Comparison of ENCODE assay signal across 19 cellular contexts in the genomic region with DNA sequence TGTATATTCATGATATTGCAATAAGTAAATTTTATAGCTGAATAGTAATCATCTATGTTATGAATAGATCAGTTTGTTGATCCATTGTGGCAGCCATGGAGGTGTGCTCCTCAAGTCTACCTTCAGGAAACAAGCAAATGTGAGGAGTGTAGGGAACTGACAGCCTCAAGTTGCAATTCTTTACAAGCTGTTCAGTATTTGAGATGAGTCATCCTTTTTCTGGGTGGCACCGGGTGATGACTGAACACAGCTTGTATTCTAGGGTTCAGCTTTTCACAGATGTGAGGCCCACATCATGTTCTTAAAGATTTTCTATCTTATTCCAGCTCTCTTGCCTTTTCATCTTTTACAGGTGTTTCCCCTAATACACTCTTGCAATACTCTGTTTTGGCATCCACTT.
A peak's percentile ranks its signal among the peaks of the same experiment; 100 is the strongest.
DNase-seq lines count a peak whose midpoint lies in the region; ATAC-seq and TF ChIP-seq lines count a peak whose summit lies in the region.
"Had no signal": no experiment of that assay in that cellular context is flagged by ENCODE, and none has a peak within 500 bp of the region (broad histone marks: within the 10 kb centered on the region; RNA-seq: fewer than 3 reads in every experiment).

No MANE protein-coding gene starts in this region.

- no peak overlapping the region for H3K27ac ChIP-seq in breast epithelium
- no peak overlapping the region for H3K27ac ChIP-seq in PC-3 (ENCODE audit: low read length)
- H3K27ac ChIP-seq in epithelial cell of prostate: no peak overlapping the region
- H3K27ac ChIP-seq in Karpas-422 (ENCODE audit: low read length): no peak overlapping the region
- H3K27ac ChIP-seq: body of pancreas, left lung, upper lobe of right lung had no signal

- H3K36me3 Mint-ChIP-seq in MCF 10A (ENCODE audit: insufficient read depth, unreplicated experiment): no peaks in the 10 kb centered on the region
- H3K36me3 Mint-ChIP-seq in activated CD8-positive, alpha-beta memory T cell treated with anti-CD3 and anti-CD28 coated beads, Interleukin-2, amount 10 ng/mL, durations not matched to agents 7 days and 5 days: no peaks in the 10 kb centered on the region
- H3K36me3 Mint-ChIP-seq: activated naive CD4-positive, alpha-beta T cell treated with anti-CD3 and anti-CD28 coated beads, Interleukin-2, amount 50 U/mL, for 24 hours; CD14-positive monocyte had no signal

- H3K9me2 ChIP-seq in PC-3 (replicated peaks; ENCODE audit: low read length): no peaks in the 10 kb centered on the region
- no peaks in the 10 kb centered on the region for H3K9me2 ChIP-seq in Karpas-422 (replicated peaks; ENCODE audit: insufficient read depth, low read length)

- TF ChIP-seq CTCF in MCF 10A (IDR thresholded peaks at IDR 0.05; ENCODE audit: unreplicated experiment): no peak
- TF ChIP-seq CTCF in breast epithelium (IDR thresholded peaks at IDR 0.05): no peak
- no peak for TF ChIP-seq CTCF in PC-3 (conservative IDR thresholded peaks at IDR 0.05; ENCODE audit: low read depth, low read length)

- no peak overlapping the region for H2AFZ ChIP-seq in PC-3 (ENCODE audit: low read length)
- H2AFZ ChIP-seq in Karpas-422 (ENCODE audit: low read length): no peak overlapping the region

- H3K36me3 ChIP-seq in breast epithelium: no peaks in the 10 kb centered on the region
- H3K36me3 ChIP-seq in PC-3 (ENCODE audit: low read depth, low read length): no peaks in the 10 kb centered on the region
- no peaks in the 10 kb centered on the region for H3K36me3 ChIP-seq in Karpas-422 (ENCODE audit: insufficient read depth, low read length)
- H3K36me3 ChIP-seq: left lung, upper lobe of right lung had no signal

- BruUV-seq in MCF 10A (replicated peaks; lab: Mats Ljungman, UMichigan) (no TSS peak), PC-3 (replicated peaks; lab: Mats Ljungman, UMichigan) (no TSS peak)

- no peaks in the 10 kb centered on the region for H3K27me3 Mint-ChIP-seq in MCF 10A (ENCODE audit: insufficient read depth, unreplicated experiment)
- H3K27me3 Mint-ChIP-seq in activated CD8-positive, alpha-beta memory T cell treated with anti-CD3 and anti-CD28 coated beads, Interleukin-2, amount 10 ng/mL, durations not matched to agents 7 days and 5 days: no peaks in the 10 kb centered on the region
- H3K27me3 Mint-ChIP-seq: activated naive CD4-positive, alpha-beta T cell treated with anti-CD3 and anti-CD28 coated beads, Interleukin-2, amount 50 U/mL, for 24 hours; progenitor cell of endocrine pancreas had no signal

- intact Hi-C loops in MCF 10A (cut with micrococcal nuclease): no loop called here
- intact Hi-C loops in breast epithelium (cut with DNase I; ENCODE audit: low total_unique reads): no loop called here
- intact Hi-C loops in PC-3 (cut with micrococcal nuclease): no loop called here

- ATAC-seq in PC-3: peak; percentile 79
- no peak for ATAC-seq in activated CD8-positive, alpha-beta memory T cell treated with anti-CD3 and anti-CD28 coated beads, Interleukin-2, amount 10 ng/mL, durations not matched to agents 7 days and 5 days
- ATAC-seq: body of pancreas, left lung, upper lobe of right lung had no signal

- H3F3A ChIP-seq in PC-3 (ENCODE audit: low read length, unreplicated experiment): no peaks in the 10 kb centered on the region

- H3K4me3 ChIP-seq in breast epithelium: no peak overlapping the region
- no peak overlapping the region for H3K4me3 ChIP-seq in PC-3 (ENCODE audit: low read length)
- H3K4me3 ChIP-seq in Karpas-422 (ENCODE audit: low read length): no peak overlapping the region
- H3K4me3 ChIP-seq: body of pancreas, left lung, upper lobe of right lung had no signal

- H3K27ac Mint-ChIP-seq in MCF 10A (ENCODE audit: low read depth, unreplicated experiment): no peak overlapping the region
- no peak overlapping the region for H3K27ac Mint-ChIP-seq in activated CD8-positive, alpha-beta memory T cell treated with anti-CD3 and anti-CD28 coated beads, Interleukin-2, amount 10 ng/mL, durations not matched to agents 7 days and 5 days
- H3K27ac Mint-ChIP-seq: activated naive CD4-positive, alpha-beta T cell treated with anti-CD3 and anti-CD28 coated beads, Interleukin-2, amount 50 U/mL, for 24 hours; CD14-positive monocyte; progenitor cell of endocrine pancreas had no signal

- CTCF ChIA-PET in MCF 10A (lab: Yijun Ruan, JAX) (interaction anchor here (0.5 kb wide), 1 partner anchor 1706 kb away, joined by 3 read pairs; no protein-coding TSS in a partner anchor), PC-3 (lab: Charles Lee) (interaction anchor here (0.6 kb wide), 1 partner anchor 1682 kb away, joined by 3 read pairs; no protein-coding TSS in a partner anchor)
- CTCF ChIA-PET in activated CD8-positive, alpha-beta memory T cell treated with anti-CD3 and anti-CD28 coated beads, Interleukin-2, amount 10 ng/mL, durations not matched to agents 7 days and 5 days (lab: Charles Lee): no interaction called here

- H3K4me1 ChIP-seq in breast epithelium (no peaks in the 10 kb centered on the region), PC-3 (ENCODE audit: insufficient read depth, low read length) (no peaks in the 10 kb centered on the region), Karpas-422 (ENCODE audit: low read length) (no peaks in the 10 kb centered on the region)
- H3K4me1 ChIP-seq: body of pancreas, left lung, upper lobe of right lung had no signal

- H3K9ac ChIP-seq in PC-3 (ENCODE audit: low read length) (no peak overlapping the region), Karpas-422 (ENCODE audit: low read length) (no peak overlapping the region)

- DNase-seq in MCF 10A (ENCODE audit: unreplicated experiment): peak; percentile 36
- no peak for DNase-seq in breast epithelium (ENCODE audit: low spot score in 2 of 2)
- peak; percentile 34 for DNase-seq in PC-3
- DNase-seq in epithelial cell of prostate (ENCODE audit: low read depth, low spot score): peak; percentile 16
- no peak for DNase-seq in Karpas-422
- DNase-seq in NCI-H2107 treated with DMSO at 0.1 percent for 48 hours (lab: John Stamatoyannopoulos, UW; ENCODE audit: unreplicated experiment): no peak
- DNase-seq in activated CD8-positive, alpha-beta memory T cell treated with anti-CD3 and anti-CD28 coated beads, Interleukin-2, amount 10 ng/mL, durations not matched to agents 7 days and 5 days: no peak
- DNase-seq in GM19238 (ENCODE audit: insufficient read length, low spot score): no peak
- DNase-seq: activated CD4-positive, alpha-beta T cell treated with anti-CD3 and anti-CD28 coated beads for 1 hour; body of pancreas; DMS153; left lung; NCI-H1417 treated with DMSO at 0.1 percent for 48 hours; NK-92 treated with Interleukin-12 subunit alpha and Interleukin-12 subunit beta, amount 100 ng/mL, for 24 hours; upper lobe of right lung had no signal

- H3K27me3 ChIP-seq in breast epithelium: no peaks in the 10 kb centered on the region
- peaks cover 14% of the 10 kb centered on the region; the same call in 1 of the 2 replicates for H3K27me3 ChIP-seq in PC-3 (ENCODE audit: low read length)
- H3K27me3 ChIP-seq in Karpas-422 (ENCODE audit: low read length): no peaks in the 10 kb centered on the region
- H3K27me3 ChIP-seq: body of pancreas, left lung, upper lobe of right lung had no signal

- POLR2A ChIA-PET in MCF 10A (lab: Yijun Ruan, JAX): interaction anchor here (0.8 to 1.1 kb wide), 2 partner anchors 101 to 130 kb away, joined by 3 to 5 read pairs; no protein-coding TSS in a partner anchor
- POLR2A ChIA-PET in PC-3 (lab: Charles Lee; ENCODE audit: unreplicated experiment): no interaction called here

- peaks cover 0 to 15% of the 10 kb centered on the region in 2 donors for H3K9me3 ChIP-seq in breast epithelium
- no peaks in the 10 kb centered on the region for H3K9me3 ChIP-seq in PC-3 (ENCODE audit: low read length)
- 0 out of 2 replicates have a peak, but pooled peaks cover 4% of the 10 kb centered on the region for H3K9me3 ChIP-seq in Karpas-422 (ENCODE audit: low read length)
- H3K9me3 ChIP-seq: upper lobe of right lung had no signal

- H4K20me1 ChIP-seq in PC-3 (ENCODE audit: low read length): no peaks in the 10 kb centered on the region
- no peaks in the 10 kb centered on the region for H4K20me1 ChIP-seq in Karpas-422 (ENCODE audit: insufficient read depth, low read depth, low read length)

- peaks cover 7% of the 10 kb centered on the region for H3K9me3 Mint-ChIP-seq in MCF 10A (ENCODE audit: unreplicated experiment)
- peaks cover 8% of the 10 kb centered on the region for H3K9me3 Mint-ChIP-seq in activated CD8-positive, alpha-beta memory T cell treated with anti-CD3 and anti-CD28 coated beads, Interleukin-2, amount 10 ng/mL, durations not matched to agents 7 days and 5 days (ENCODE audit: low read depth)
- H3K9me3 Mint-ChIP-seq: activated naive CD4-positive, alpha-beta T cell treated with anti-CD3 and anti-CD28 coated beads, Interleukin-2, amount 50 U/mL, for 24 hours had no signal

- H3K4me1 Mint-ChIP-seq in MCF 10A (ENCODE audit: insufficient read depth, unreplicated experiment): peaks cover 6% of the 10 kb centered on the region
- H3K4me1 Mint-ChIP-seq in activated CD8-positive, alpha-beta memory T cell treated with anti-CD3 and anti-CD28 coated beads, Interleukin-2, amount 10 ng/mL, durations not matched to agents 7 days and 5 days: no peaks in the 10 kb centered on the region
- H3K4me1 Mint-ChIP-seq: activated naive CD4-positive, alpha-beta T cell treated with anti-CD3 and anti-CD28 coated beads, Interleukin-2, amount 50 U/mL, for 24 hours; CD14-positive monocyte; neural crest cell had no signal

- no peak for TF ChIP-seq POLR2A in breast epithelium (IDR thresholded peaks at IDR 0.05)

- no peaks in the 10 kb centered on the region for H3K79me2 ChIP-seq in PC-3 (ENCODE audit: low read length)
- no peaks in the 10 kb centered on the region for H3K79me2 ChIP-seq in Karpas-422 (ENCODE audit: low read length)

- no peak overlapping the region for H3K4me2 ChIP-seq in PC-3 (ENCODE audit: low read length)
- no peak overlapping the region for H3K4me2 ChIP-seq in Karpas-422 (ENCODE audit: low read depth, low read length, poor library complexity, severe bottlenecking)

- H3K4me3 Mint-ChIP-seq in MCF 10A (ENCODE audit: unreplicated experiment): no peak overlapping the region
- no peak overlapping the region for H3K4me3 Mint-ChIP-seq in activated CD8-positive, alpha-beta memory T cell treated with anti-CD3 and anti-CD28 coated beads, Interleukin-2, amount 10 ng/mL, durations not matched to agents 7 days and 5 days
- H3K4me3 Mint-ChIP-seq: activated naive CD4-positive, alpha-beta T cell treated with anti-CD3 and anti-CD28 coated beads, Interleukin-2, amount 50 U/mL, for 24 hours; CD14-positive monocyte; neural crest cell had no signal

Comparison
In these comparisons a context has a peak if more than half of its experiments do, and no peak if none do; other contexts are left out.
1. DNase-seq: peak in MCF 10A (single experiment), PC-3 (single experiment) and epithelial cell of prostate (single experiment); none in breast epithelium (0 of 2), Karpas-422 (single experiment), NCI-H2107 treated with DMSO at 0.1 percent for 48 hours (single experiment), activated CD8-positive, alpha-beta memory T cell treated with anti-CD3 and anti-CD28 coated beads, Interleukin-2, amount 10 ng/mL, durations not matched to agents 7 days and 5 days (single experiment) and GM19238 (single experiment).